Comparison of ENCODE assay signal across 1 cellular context in the genomic region with DNA sequence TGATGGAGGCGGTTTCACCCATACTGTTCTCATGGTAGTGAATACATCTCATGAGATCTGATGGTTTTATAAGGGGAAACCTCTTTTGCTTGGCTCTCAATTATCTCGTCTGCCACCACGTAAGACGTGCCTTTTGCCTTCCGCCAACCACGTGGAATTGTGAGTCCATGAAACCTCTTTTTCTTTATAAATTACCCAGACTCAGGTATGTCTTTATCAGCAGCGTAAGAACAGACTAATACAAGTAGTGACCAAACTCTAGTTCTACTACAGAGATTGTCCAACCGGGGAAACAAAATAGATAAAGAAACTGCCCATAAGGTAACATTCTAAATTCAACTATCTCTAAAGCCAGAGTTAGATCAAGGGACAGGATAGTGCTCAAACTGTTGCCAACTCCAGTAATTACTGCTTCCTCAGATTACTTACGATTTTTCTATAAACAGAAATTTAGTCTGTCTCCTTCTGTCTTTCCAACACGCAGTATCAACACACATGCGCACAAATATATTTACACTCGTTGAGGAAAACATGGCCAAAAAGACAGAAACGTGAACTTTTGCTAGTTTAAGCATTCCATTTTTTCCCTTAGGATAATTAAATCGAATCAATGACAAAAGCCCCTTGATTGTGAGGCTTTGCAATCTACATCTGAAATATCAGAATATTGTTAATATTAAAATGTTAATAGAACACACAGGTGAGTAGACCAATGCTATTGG.
TF ChIP-seq lines count a peak whose summit lies in the region.

No MANE protein-coding gene starts in this region.

TF ChIP-seq in K562, 482 proteins besides CTCF, POLR2A, EP300 and RAD21 (continued from another document and continues in another):
- TF ChIP-seq ZBTB40 (IDR thresholded peaks at IDR 0.05) (no peak), ZBTB40 (CRISPR knock-in tag; IDR thresholded peaks at IDR 0.05) (no peak), PRPF4 (IDR thresholded peaks at IDR 0.05; ENCODE audit: insufficient read depth, low read depth, low read length, poor library complexity, severe bottlenecking) (no peak), ZNF830 (CRISPR knock-in tag; IDR thresholded peaks at IDR 0.05) (no peak), ZNF232 (CRISPR knock-in tag; IDR thresholded peaks at IDR 0.05) (no peak), REST (CRISPR knock-in tag; IDR thresholded peaks at IDR 0.05; ENCODE audit: low read depth) (no peak), ATF7 (IDR thresholded peaks at IDR 0.05) (no peak), XRCC4 (IDR thresholded peaks at IDR 0.05; ENCODE audit: extremely low read depth, insufficient read depth, insufficient read length) (no peak), KDM5B (IDR thresholded peaks at IDR 0.05; ENCODE audit: insufficient replicate concordance, low read depth, low read length) (no peak), ARNT (IDR thresholded peaks at IDR 0.05) (no peak; a peak in 1 of 4 replicates), RREB1 (CRISPR knock-in tag; IDR thresholded peaks at IDR 0.05) (no peak), MAFK (IDR thresholded peaks at IDR 0.05; ENCODE audit: low read length) (no peak), KLF16 (IDR thresholded peaks at IDR 0.05) (peak; percentile 81), ZNF124 (CRISPR knock-in tag; IDR thresholded peaks at IDR 0.05) (no peak), CBX5 (IDR thresholded peaks at IDR 0.05; ENCODE audit: borderline replicate concordance, low read depth) (no peak), E2F5 (CRISPR knock-in tag; IDR thresholded peaks at IDR 0.05) (no peak), STAT5A (IDR thresholded peaks at IDR 0.05; ENCODE audit: borderline replicate concordance, low read length) (peak; percentile 49; the same call in 1 of the 2 replicates)
- TF ChIP-seq, protein P1, sequence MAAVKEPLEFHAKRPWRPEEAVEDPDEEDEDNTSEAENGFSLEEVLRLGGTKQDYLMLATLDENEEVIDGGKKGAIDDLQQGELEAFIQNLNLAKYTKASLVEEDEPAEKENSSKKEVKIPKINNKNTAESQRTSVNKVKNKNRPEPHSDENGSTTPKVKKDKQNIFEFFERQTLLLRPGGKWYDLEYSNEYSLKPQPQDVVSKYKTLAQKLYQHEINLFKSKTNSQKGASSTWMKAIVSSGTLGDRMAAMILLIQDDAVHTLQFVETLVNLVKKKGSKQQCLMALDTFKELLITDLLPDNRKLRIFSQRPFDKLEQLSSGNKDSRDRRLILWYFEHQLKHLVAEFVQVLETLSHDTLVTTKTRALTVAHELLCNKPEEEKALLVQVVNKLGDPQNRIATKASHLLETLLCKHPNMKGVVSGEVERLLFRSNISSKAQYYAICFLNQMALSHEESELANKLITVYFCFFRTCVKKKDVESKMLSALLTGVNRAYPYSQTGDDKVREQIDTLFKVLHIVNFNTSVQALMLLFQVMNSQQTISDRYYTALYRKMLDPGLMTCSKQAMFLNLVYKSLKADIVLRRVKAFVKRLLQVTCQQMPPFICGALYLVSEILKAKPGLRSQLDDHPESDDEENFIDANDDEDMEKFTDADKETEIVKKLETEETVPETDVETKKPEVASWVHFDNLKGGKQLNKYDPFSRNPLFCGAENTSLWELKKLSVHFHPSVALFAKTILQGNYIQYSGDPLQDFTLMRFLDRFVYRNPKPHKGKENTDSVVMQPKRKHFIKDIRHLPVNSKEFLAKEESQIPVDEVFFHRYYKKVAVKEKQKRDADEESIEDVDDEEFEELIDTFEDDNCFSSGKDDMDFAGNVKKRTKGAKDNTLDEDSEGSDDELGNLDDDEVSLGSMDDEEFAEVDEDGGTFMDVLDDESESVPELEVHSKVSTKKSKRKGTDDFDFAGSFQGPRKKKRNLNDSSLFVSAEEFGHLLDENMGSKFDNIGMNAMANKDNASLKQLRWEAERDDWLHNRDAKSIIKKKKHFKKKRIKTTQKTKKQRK (IDR thresholded peaks at IDR 0.05; ENCODE audit: borderline replicate concordance, low read depth, low read length): no peak
- TF ChIP-seq, protein P2, sequence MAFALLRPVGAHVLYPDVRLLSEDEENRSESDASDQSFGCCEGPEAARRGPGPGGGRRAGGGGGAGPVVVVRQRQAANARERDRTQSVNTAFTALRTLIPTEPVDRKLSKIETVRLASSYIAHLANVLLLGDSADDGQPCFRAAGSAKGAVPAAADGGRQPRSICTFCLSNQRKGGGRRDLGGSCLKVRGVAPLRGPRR (CRISPR knock-in tag; IDR thresholded peaks at IDR 0.05): no peak
- TF ChIP-seq, protein P3, sequence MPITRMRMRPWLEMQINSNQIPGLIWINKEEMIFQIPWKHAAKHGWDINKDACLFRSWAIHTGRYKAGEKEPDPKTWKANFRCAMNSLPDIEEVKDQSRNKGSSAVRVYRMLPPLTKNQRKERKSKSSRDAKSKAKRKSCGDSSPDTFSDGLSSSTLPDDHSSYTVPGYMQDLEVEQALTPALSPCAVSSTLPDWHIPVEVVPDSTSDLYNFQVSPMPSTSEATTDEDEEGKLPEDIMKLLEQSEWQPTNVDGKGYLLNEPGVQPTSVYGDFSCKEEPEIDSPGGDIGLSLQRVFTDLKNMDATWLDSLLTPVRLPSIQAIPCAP (CRISPR knock-in tag; IDR thresholded peaks at IDR 0.05; ENCODE audit: borderline replicate concordance): no peak
- TF ChIP-seq, protein P4, sequence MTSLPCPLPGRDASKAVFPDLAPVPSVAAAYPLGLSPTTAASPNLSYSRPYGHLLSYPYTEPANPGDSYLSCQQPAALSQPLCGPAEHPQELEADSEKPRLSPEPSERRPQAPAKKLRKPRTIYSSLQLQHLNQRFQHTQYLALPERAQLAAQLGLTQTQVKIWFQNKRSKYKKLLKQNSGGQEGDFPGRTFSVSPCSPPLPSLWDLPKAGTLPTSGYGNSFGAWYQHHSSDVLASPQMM (CRISPR knock-in tag; IDR thresholded peaks at IDR 0.05): no peak
